Comparison of ENCODE assay signal across 8 cellular contexts in genomic region chr7:52328328-52328727, GRCh38.
DNase-seq lines count a peak whose midpoint lies in the region; ATAC-seq, FAIRE-seq and TF ChIP-seq lines count a peak whose summit lies in the region.
"Not testable (repeated sequence)": the region's sequence is repeated elsewhere in the genome, so short reads cannot be mapped to it uniquely, and the experiment has no call there.

No MANE protein-coding gene starts in this region.

- H4K8ac ChIP-seq in mesendoderm (ENCODE audit: low read depth, low read length): not testable (repeated sequence)

- H3K4me3 Mint-ChIP-seq in WTC11; activated CD4-positive, alpha-beta memory T cell treated with anti-CD3 and anti-CD28 coated beads, Interleukin-2, amount 10 ng/mL, durations not matched to agents 7 days and 5 days; activated naive CD4-positive, alpha-beta T cell treated with anti-CD3 and anti-CD28 coated beads, Interleukin-2, amount 10 ng/mL, durations not matched to agents 7 days and 5 days: not testable (repeated sequence)

- intact Hi-C loops in PC-3 (cut with micrococcal nuclease): not testable (repeated sequence)

- not testable (repeated sequence) for H4K5ac ChIP-seq in mesendoderm (ENCODE audit: low read length)

- H3K27me3 ChIP-seq in PC-3 (ENCODE audit: low read length); mesendoderm (ENCODE audit: insufficient read depth, low read length, poor library complexity): not testable (repeated sequence)

- POLR2A ChIA-PET in PC-3 (lab: Charles Lee; ENCODE audit: unreplicated experiment); WTC11 (lab: Charles Lee); activated CD4-positive, alpha-beta memory T cell treated with anti-CD3 and anti-CD28 coated beads, Interleukin-2, amount 10 ng/mL, durations not matched to agents 7 days and 5 days (lab: Charles Lee): not testable (repeated sequence)

- not testable (repeated sequence) for H3K56ac ChIP-seq in mesendoderm (ENCODE audit: low read length)

- H3K27ac ChIP-seq in PC-3 (ENCODE audit: low read length); mesendoderm (ENCODE audit: low read depth, low read length): not testable (repeated sequence)

- not testable (repeated sequence) for H3K4ac ChIP-seq in mesendoderm (ENCODE audit: low read depth, low read length)

- not testable (repeated sequence) for H2BK120ac ChIP-seq in mesendoderm (ENCODE audit: low read depth, low read length)

- H4K20me1 ChIP-seq in PC-3 (ENCODE audit: low read length): not testable (repeated sequence)

- H3K23ac ChIP-seq in mesendoderm (ENCODE audit: low read length): not testable (repeated sequence)

- not testable (repeated sequence) for H2BK5ac ChIP-seq in mesendoderm (ENCODE audit: low read length)

- H3K4me1 ChIP-seq in PC-3 (ENCODE audit: insufficient read depth, low read length); mesendoderm (ENCODE audit: control insufficient read depth, low read depth, low read length): not testable (repeated sequence)

- BruUV-seq in PC-3 (replicated peaks; lab: Mats Ljungman, UMichigan): not testable (repeated sequence)

- peak; percentile 46 for FAIRE-seq in urothelium cell line (lab: Jason Lieb, UNC)

- H3K79me2 ChIP-seq in PC-3 (ENCODE audit: low read length); mesendoderm (ENCODE audit: control insufficient read depth, insufficient read depth, low read length): not testable (repeated sequence)

- not testable (repeated sequence) for H3K4me1 Mint-ChIP-seq in WTC11; activated CD4-positive, alpha-beta memory T cell treated with anti-CD3 and anti-CD28 coated beads, Interleukin-2, amount 10 ng/mL, durations not matched to agents 7 days and 5 days; activated naive CD4-positive, alpha-beta T cell treated with anti-CD3 and anti-CD28 coated beads, Interleukin-2, amount 10 ng/mL, durations not matched to agents 7 days and 5 days

- H2BK15ac ChIP-seq in mesendoderm (replicated peaks; ENCODE audit: low read depth): not testable (repeated sequence)

- not testable (repeated sequence) for H3K27ac Mint-ChIP-seq in WTC11; activated CD4-positive, alpha-beta memory T cell treated with anti-CD3 and anti-CD28 coated beads, Interleukin-2, amount 10 ng/mL, durations not matched to agents 7 days and 5 days
- H3K27ac Mint-ChIP-seq in activated naive CD4-positive, alpha-beta T cell treated with anti-CD3 and anti-CD28 coated beads, Interleukin-2, amount 10 ng/mL, durations not matched to agents 7 days and 5 days: peak overlapping the region; percentile 45

- DNase-seq in ELF-1 (ENCODE audit: low read depth, low spot score) (peak; percentile 54), PC-3 (peak; percentile 11), WTC11 (ENCODE audit: low spot score) (peak; percentile 23), mesendoderm (peak; percentile 12)
- peak; percentile 9 for DNase-seq in Jurkat, Clone E6-1 (ENCODE audit: low read depth, low spot score)
- peak; percentile 18 for DNase-seq in activated CD4-positive, alpha-beta memory T cell treated with anti-CD3 and anti-CD28 coated beads, Interleukin-2, amount 10 ng/mL, durations not matched to agents 7 days and 5 days
- DNase-seq in activated naive CD4-positive, alpha-beta T cell treated with anti-CD3 and anti-CD28 coated beads, Interleukin-2, amount 10 ng/mL, durations not matched to agents 7 days and 5 days: peak; percentile 47
- not testable (repeated sequence) for DNase-seq in urothelium cell line (ENCODE audit: low spot score)

- H3K4me3 ChIP-seq in Jurkat, Clone E6-1 (ENCODE audit: low read length); PC-3 (ENCODE audit: low read length); mesendoderm (ENCODE audit: low read length): not testable (repeated sequence)

- H3K18ac ChIP-seq in mesendoderm (ENCODE audit: low read length): not testable (repeated sequence)

- H3K9me3 ChIP-seq in PC-3 (ENCODE audit: low read length): not testable (repeated sequence)

- not testable (repeated sequence) for H3K27me3 Mint-ChIP-seq in WTC11 (ENCODE audit: low read depth); activated CD4-positive, alpha-beta memory T cell treated with anti-CD3 and anti-CD28 coated beads, Interleukin-2, amount 10 ng/mL, durations not matched to agents 7 days and 5 days; activated naive CD4-positive, alpha-beta T cell treated with anti-CD3 and anti-CD28 coated beads, Interleukin-2, amount 10 ng/mL, durations not matched to agents 7 days and 5 days

- H3K9ac ChIP-seq in PC-3 (ENCODE audit: low read length); mesendoderm (ENCODE audit: low read length): not testable (repeated sequence)

- CTCF ChIA-PET in PC-3 (lab: Charles Lee); WTC11 (lab: Charles Lee); activated CD4-positive, alpha-beta memory T cell treated with anti-CD3 and anti-CD28 coated beads, Interleukin-2, amount 10 ng/mL, durations not matched to agents 7 days and 5 days (lab: Charles Lee); activated naive CD4-positive, alpha-beta T cell treated with anti-CD3 and anti-CD28 coated beads, Interleukin-2, amount 10 ng/mL, durations not matched to agents 7 days and 5 days (lab: Charles Lee): not testable (repeated sequence)

- WGBS in mesendoderm (ENCODE audit: extremely low coverage, insufficient coverage, low lambda C conversion rate): no CpG with 5 or more reads among the region's 7 CpGs

- ATAC-seq in PC-3, WTC11: not testable (repeated sequence)

- H3K4me2 ChIP-seq in PC-3 (ENCODE audit: low read length); mesendoderm (ENCODE audit: low read length): not testable (repeated sequence)

- peaks cover 35% of the 10 kb centered on the region for H3K9me3 Mint-ChIP-seq in WTC11
- peaks cover 16% of the 10 kb centered on the region for H3K9me3 Mint-ChIP-seq in activated CD4-positive, alpha-beta memory T cell treated with anti-CD3 and anti-CD28 coated beads, Interleukin-2, amount 10 ng/mL, durations not matched to agents 7 days and 5 days
- peaks cover 28% of the 10 kb centered on the region for H3K9me3 Mint-ChIP-seq in activated naive CD4-positive, alpha-beta T cell treated with anti-CD3 and anti-CD28 coated beads, Interleukin-2, amount 10 ng/mL, durations not matched to agents 7 days and 5 days

- not testable (repeated sequence) for H3K36me3 ChIP-seq in PC-3 (ENCODE audit: low read depth, low read length); mesendoderm (ENCODE audit: control insufficient read depth, insufficient read depth, low read length)

- TF ChIP-seq CTCF in PC-3 (conservative IDR thresholded peaks at IDR 0.05; ENCODE audit: low read depth, low read length); WTC11 (IDR thresholded peaks at IDR 0.05): not testable (repeated sequence)

- H2AK5ac ChIP-seq in mesendoderm (ENCODE audit: low read length): not testable (repeated sequence)

- H3F3A ChIP-seq in PC-3 (ENCODE audit: low read length, unreplicated experiment): not testable (repeated sequence)

- peaks cover 22% of the 10 kb centered on the region for H3K36me3 Mint-ChIP-seq in WTC11
- not testable (repeated sequence) for H3K36me3 Mint-ChIP-seq in activated CD4-positive, alpha-beta memory T cell treated with anti-CD3 and anti-CD28 coated beads, Interleukin-2, amount 10 ng/mL, durations not matched to agents 7 days and 5 days (ENCODE audit: low read depth); activated naive CD4-positive, alpha-beta T cell treated with anti-CD3 and anti-CD28 coated beads, Interleukin-2, amount 10 ng/mL, durations not matched to agents 7 days and 5 days

- not testable (repeated sequence) for H2AFZ ChIP-seq in PC-3 (ENCODE audit: low read length)

- not testable (repeated sequence) for H3K9me2 ChIP-seq in PC-3 (replicated peaks; ENCODE audit: low read length)

- H3K79me1 ChIP-seq in mesendoderm (ENCODE audit: low read length): not testable (repeated sequence)
